In genomic region chr7:123154231-123154860, GRCh38 we compare ENCODE assay signal across 8 cellular contexts. TPM values are rescaled to one million over a fixed set of nuclear protein-coding genes. Genes with fewer than 3 reads are reported as not detected.
DNase-seq lines count a peak whose midpoint lies in the region; ATAC-seq and TF ChIP-seq lines count a peak whose summit lies in the region.

No MANE protein-coding gene starts in this region.

- CTCF ChIA-PET in GM10248 (lab: Yijun Ruan, JAX), result interaction anchor here (0.8 to 4.2 kb wide), 25 partner anchors 10 to 229 kb away, joined by 3 to 34 read pairs (median 4); no protein-coding TSS in a partner anchor

- POLR2A ChIA-PET in GM10248 (lab: Yijun Ruan, JAX), result no interaction called here

- H3K36me3 ChIP-seq in adrenal gland (replicated peaks in 1 of 2) (no peaks in the 10 kb centered on the region), heart right ventricle (no peaks in the 10 kb centered on the region)

- ATAC-seq in GM21528 (IDR thresholded peaks at IDR 0.05; ENCODE audit: low FRiP score, unreplicated experiment) (peak; percentile 98), heart right ventricle (peak in 7 of 8 donors; percentile 52 to 85 (median 74))

- WGBS in adrenal gland, 4 donors, result 0 to 2% (median 1%) methylated on average over 3 of the region's 3 CpGs
- WGBS in heart right ventricle, 2 donors, result 0 to 2% methylated on average over 3 of the region's 3 CpGs

- DNase-seq in GM10248 (ENCODE audit: extremely low spot score), result peak; percentile 29
- DNase-seq in HPDE6-E6E7 (ENCODE audit: extremely low spot score), result peak; percentile 45
- DNase-seq in NCI-H82 (lab: John Stamatoyannopoulos, UW), result peak; percentile 91
- DNase-seq in adrenal gland, result peak; percentile 71 to 96 (median 83)
- peak in 1 of 2 donors; percentile 72 for DNase-seq in heart right ventricle
- peak; percentile 55 for DNase-seq in putamen (ENCODE audit: low spot score)
- no peak for DNase-seq in DMS79 treated with DMSO at 0.1 percent for 48 hours (lab: John Stamatoyannopoulos, UW)

- H3K4me1 ChIP-seq in adrenal gland (replicated peaks in 1 of 2) (no peaks in the 10 kb centered on the region), heart right ventricle (peaks cover 0 to 5% (median 0%) of the 10 kb centered on the region in 9 donors)

- no peak overlapping the region for H3K27ac ChIP-seq in adrenal gland
- H3K27ac ChIP-seq in heart right ventricle, result no peak overlapping the region

- no peaks in the 10 kb centered on the region for H3K9me3 ChIP-seq in adrenal gland (replicated peaks in 1 of 3)
- H3K9me3 ChIP-seq in heart right ventricle, result no peaks in the 10 kb centered on the region

- TF ChIP-seq POLR2A in adrenal gland (IDR thresholded peaks at IDR 0.05), result no peak

- TF ChIP-seq CTCF in GM10248 (IDR thresholded peaks at IDR 0.05; ENCODE audit: control extremely low read depth, extremely low read depth, low read depth, missing control alignments) (peak; percentile 81), adrenal gland (IDR thresholded peaks at IDR 0.05) (peak; percentile 63 to 89 (median 78)), heart right ventricle (IDR thresholded peaks at IDR 0.05) (peak; percentile 62 to 90 (median 78))

- H3K27me3 ChIP-seq in adrenal gland (no peaks in the 10 kb centered on the region), heart right ventricle (no peaks in the 10 kb centered on the region)

- intact Hi-C loops in adrenal gland (cut with DNase I), result no loop called here
- intact Hi-C loops in heart right ventricle (cut with DNase I), result loop anchor here in 7 of 10 donors (2.0 to 10.0 kb wide), 11 partner anchors 63 to 940 kb away; partner anchors contain the start of gene CADPS2 (in 3 of the 7)

- no peak overlapping the region for H3K4me3 ChIP-seq in adrenal gland
- H3K4me3 ChIP-seq in heart right ventricle, result no peak overlapping the region

RNA-seq across cellular contexts. Expression of gene SLC13A1, which starts 45.4 kb away (rescaled TPM):
- total RNA-seq in adrenal gland (not detected), heart right ventricle (not detected)
- polyA plus RNA-seq in adrenal gland (not detected), heart right ventricle (not detected)

Comparison
In these comparisons a context has a peak if more than half of its experiments do, and no peak if none do; other contexts are left out.
1. intact Hi-C loops: an anchor here in heart right ventricle (2.0 to 10.0 kb wide); none called in adrenal gland.